In genomic region chr6:150248300-150248699, GRCh38 we compare ENCODE assay signal across 27 cellular contexts.
"Had no signal": no experiment of that assay in that cellular context is flagged by ENCODE, and none has a peak within 500 bp of the region (broad histone marks: within the 10 kb centered on the region; RNA-seq: fewer than 3 reads in every experiment).

No MANE protein-coding gene starts in this region.

- H3K4me1 ChIP-seq: colonic mucosa, left lung, lower lobe of right lung had no signal

- H3K27ac ChIP-seq: colonic mucosa, epithelial cell of prostate, esophagus squamous epithelium, heart right ventricle, left lung, lower lobe of right lung had no signal

- H3K9me3 ChIP-seq: colonic mucosa, gastrocnemius medialis, left lung had no signal

- H3K9me3 Mint-ChIP-seq: effector memory CD8-positive, alpha-beta T cell had no signal

- ATAC-seq: effector memory CD8-positive, alpha-beta T cell; esophagus mucosa; gastrocnemius medialis; heart right ventricle; left cardiac atrium; left lung; left ventricle myocardium superior; lower lobe of right lung; mucosa of descending colon had no signal

- H3K27me3 ChIP-seq: colonic mucosa, gastrocnemius medialis, heart right ventricle, left lung had no signal

- FAIRE-seq: endometrium, islet of Langerhans, keratinocyte had no signal

- H3K36me3 Mint-ChIP-seq: mesothelial cell of epicardium had no signal

- H3K27ac Mint-ChIP-seq: dendritic cell treated with granulocyte-macrophage colony-stimulating factor and Interleukin-4, amounts not matched to agents 40 ng/mL and 50 ng/mL, for 4 days; effector memory CD8-positive, alpha-beta T cell; endodermal cell; mesothelial cell of epicardium had no signal

- H3K36me3 ChIP-seq: colonic mucosa, esophagus squamous epithelium, gastrocnemius medialis, heart right ventricle, left lung, lower lobe of right lung had no signal

- H3K4me3 Mint-ChIP-seq: dendritic cell treated with granulocyte-macrophage colony-stimulating factor and Interleukin-4, amounts not matched to agents 40 ng/mL and 50 ng/mL, for 4 days; effector memory CD8-positive, alpha-beta T cell; endodermal cell; mesothelial cell of epicardium had no signal

- DNase-seq: colonic mucosa; cortex of kidney; effector CD8-positive, alpha-beta T cell; effector memory CD8-positive, alpha-beta T cell; endodermal cell; erythroblast; esophagus squamous epithelium; foreskin fibroblast; foreskin melanocyte; gastrocnemius medialis; glutamatergic neuron; head of caudate nucleus; heart right ventricle; hippocampal formation; left cardiac atrium; left lung; left ventricle myocardium superior; lower lobe of right lung; mesenchymal stem cell; mucosa of descending colon had no signal

- H3K4me3 ChIP-seq: colonic mucosa, esophagus squamous epithelium, gastrocnemius medialis, heart right ventricle, left lung, lower lobe of right lung, mucosa of descending colon had no signal
